27 cellular contexts compared by ENCODE assay signal in the genomic region with DNA sequence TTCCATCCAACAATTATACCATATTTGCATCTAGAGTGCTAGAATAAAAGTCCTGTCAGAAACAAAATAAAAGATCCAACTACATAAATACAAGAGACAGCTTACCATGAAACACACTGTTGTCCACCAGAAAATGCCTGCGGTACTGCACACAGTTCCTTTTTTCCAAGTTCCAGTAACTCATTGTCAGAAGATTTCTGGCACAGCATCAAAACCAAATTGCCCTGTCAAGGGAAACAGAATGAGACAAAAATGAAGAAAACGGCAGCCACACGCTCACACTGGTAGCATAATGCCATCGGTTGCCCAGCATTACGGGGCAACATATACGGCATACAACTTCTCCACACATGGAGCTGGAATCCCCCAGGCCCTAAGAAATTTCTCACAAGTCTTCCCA. TPM values are rescaled to one million over a fixed set of nuclear protein-coding genes. Genes with fewer than 3 reads are reported as not detected.
DNase-seq lines count a peak whose midpoint lies in the region; ATAC-seq, FAIRE-seq and TF ChIP-seq lines count a peak whose summit lies in the region.
"Had no signal": no experiment of that assay in that cellular context is flagged by ENCODE, and none has a peak within 500 bp of the region (broad histone marks: within the 10 kb centered on the region; RNA-seq: fewer than 3 reads in every experiment).

No MANE protein-coding gene starts in this region.

- CTCF ChIA-PET in activated naive CD4-positive, alpha-beta T cell treated with anti-CD3 and anti-CD28 coated beads, Interleukin-2, amount 10 ng/mL, durations not matched to agents 7 days and 5 days (lab: Charles Lee), result interaction anchor here (1.0 to 1.1 kb wide), 2 partner anchors 9 to 14 kb away, joined by 3 read pairs; no protein-coding TSS in a partner anchor

- no peaks in the 10 kb centered on the region for H3K4me1 Mint-ChIP-seq in activated naive CD4-positive, alpha-beta T cell treated with anti-CD3 and anti-CD28 coated beads, Interleukin-2, amount 10 ng/mL, durations not matched to agents 7 days and 5 days
- H3K4me1 Mint-ChIP-seq: activated B cell treated with CpG ODN at 0.5 μM for 24 hours; central memory CD8-positive, alpha-beta T cell had no signal

- no peak overlapping the region for H3K27ac Mint-ChIP-seq in activated naive CD4-positive, alpha-beta T cell treated with anti-CD3 and anti-CD28 coated beads, Interleukin-2, amount 10 ng/mL, durations not matched to agents 7 days and 5 days
- H3K27ac Mint-ChIP-seq: activated B cell treated with CpG ODN at 0.5 μM for 24 hours; activated CD4-positive, alpha-beta memory T cell treated with anti-CD3 and anti-CD28 coated beads for 36 hours; GM23338 had no signal

- DNase-seq in GM12892 (ENCODE audit: insufficient read length) (no peak), globus pallidus (ENCODE audit: low spot score) (peak; percentile 26), putamen (ENCODE audit: low spot score) (peak; percentile 15), erythroblast (lab: John Stamatoyannopoulos, UW) (no peak), EL (no peak)
- no peak for DNase-seq in activated naive CD4-positive, alpha-beta T cell treated with anti-CD3 and anti-CD28 coated beads, Interleukin-2, amount 10 ng/mL, durations not matched to agents 7 days and 5 days
- DNase-seq: activated B cell treated with CpG ODN at 0.5 μM for 24 hours; activated CD4-positive, alpha-beta memory T cell treated with anti-CD3 and anti-CD28 coated beads for 36 hours; activated gamma-delta T cell; activated T-cell treated with anti-CD3 and anti-CD28 coated beads for 4 hours; DMS 273 treated with DMSO at 0.1 percent for 48 hours; effector CD4-positive, alpha-beta T cell; gastrocnemius medialis; GF-D8; mesendoderm; naive thymus-derived CD8-positive, alpha-beta T cell; NCI-H1930; NCI-H2227 treated with DMSO at 0.1 percent for 48 hours; stimulated activated CD4-positive, alpha-beta T cell treated with anti-CD3 and anti-CD28 coated beads, Interleukin-12 subunit alpha, Interleukin-12 subunit beta, amount 100 ng/mL, for 4 hours; T-helper 9 cell had no signal

- no peak for TF ChIP-seq POLR2A in GM12892 (IDR thresholded peaks at IDR 0.05; ENCODE audit: low read depth, low read length)
- no peak for TF ChIP-seq POLR2A in erythroblast (IDR thresholded peaks at IDR 0.05; ENCODE audit: low read length)

- no peaks in the 10 kb centered on the region for H3K36me3 Mint-ChIP-seq in activated naive CD4-positive, alpha-beta T cell treated with anti-CD3 and anti-CD28 coated beads, Interleukin-2, amount 10 ng/mL, durations not matched to agents 7 days and 5 days
- H3K36me3 Mint-ChIP-seq: activated CD4-positive, alpha-beta memory T cell treated with anti-CD3 and anti-CD28 coated beads for 36 hours; CD14-positive monocyte; naive thymus-derived CD8-positive, alpha-beta T cell had no signal

- ATAC-seq in GM18868 (IDR thresholded peaks at IDR 0.05; ENCODE audit: unreplicated experiment), result no peak
- ATAC-seq: gastrocnemius medialis; naive thymus-derived CD8-positive, alpha-beta T cell had no signal

- no peaks in the 10 kb centered on the region for H3K9me3 Mint-ChIP-seq in activated naive CD4-positive, alpha-beta T cell treated with anti-CD3 and anti-CD28 coated beads, Interleukin-2, amount 10 ng/mL, durations not matched to agents 7 days and 5 days
- H3K9me3 Mint-ChIP-seq: activated B cell treated with CpG ODN at 0.5 μM for 24 hours; activated CD4-positive, alpha-beta memory T cell treated with anti-CD3 and anti-CD28 coated beads for 36 hours; CD14-positive monocyte; central memory CD8-positive, alpha-beta T cell; GM23338; naive thymus-derived CD8-positive, alpha-beta T cell had no signal

- H3K4me3 Mint-ChIP-seq in activated naive CD4-positive, alpha-beta T cell treated with anti-CD3 and anti-CD28 coated beads, Interleukin-2, amount 10 ng/mL, durations not matched to agents 7 days and 5 days, result no peak overlapping the region
- H3K4me3 Mint-ChIP-seq: activated B cell treated with CpG ODN at 0.5 μM for 24 hours; activated CD4-positive, alpha-beta memory T cell treated with anti-CD3 and anti-CD28 coated beads for 36 hours; CD14-positive monocyte; central memory CD8-positive, alpha-beta T cell; GM23338; naive thymus-derived CD8-positive, alpha-beta T cell had no signal

- peaks cover 3% of the 10 kb centered on the region for H3K27me3 Mint-ChIP-seq in activated naive CD4-positive, alpha-beta T cell treated with anti-CD3 and anti-CD28 coated beads, Interleukin-2, amount 10 ng/mL, durations not matched to agents 7 days and 5 days

- FAIRE-seq in GM12892 (lab: Jason Lieb, UNC), result peak; percentile 48

- H3K27ac ChIP-seq in angular gyrus (ENCODE audit: low read depth, low read length), result peak overlapping the region; percentile 31
- H3K27ac ChIP-seq: gastrocnemius medialis, SK-N-MC had no signal

RNA-seq across cellular contexts. Expression of a gene that starts 40.8 kb away (rescaled TPM):
- not detected for polyA plus RNA-seq in GM12892 (2012; ENCODE audit: missing spikeins)
- polyA plus RNA-seq: CD14-positive monocyte; IMR-90; naive thymus-derived CD8-positive, alpha-beta T cell had no signal

Comparison
In these comparisons a context has a peak if more than half of its experiments do, and no peak if none do; other contexts are left out.
1. DNase-seq: peak in globus pallidus (single experiment) and putamen (single experiment); none in GM12892 (single experiment), erythroblast (0 of 2), activated naive CD4-positive, alpha-beta T cell treated with anti-CD3 and anti-CD28 coated beads, Interleukin-2, amount 10 ng/mL, durations not matched to agents 7 days and 5 days (single experiment) and EL (single experiment).